In genomic region chrX:49842603-49843002, GRCh38 we compare ENCODE assay signal across 1 cellular context.
TF ChIP-seq lines count a peak whose summit lies in the region.

No MANE protein-coding gene starts in this region.

TF ChIP-seq in HepG2, 621 proteins besides CTCF, POLR2A, EP300 and RAD21 (continued from another document and continues in another):
- no peak for TF ChIP-seq ZNF318 (CRISPR knock-in tag; IDR thresholded peaks at IDR 0.05)
- TF ChIP-seq, protein P1, sequence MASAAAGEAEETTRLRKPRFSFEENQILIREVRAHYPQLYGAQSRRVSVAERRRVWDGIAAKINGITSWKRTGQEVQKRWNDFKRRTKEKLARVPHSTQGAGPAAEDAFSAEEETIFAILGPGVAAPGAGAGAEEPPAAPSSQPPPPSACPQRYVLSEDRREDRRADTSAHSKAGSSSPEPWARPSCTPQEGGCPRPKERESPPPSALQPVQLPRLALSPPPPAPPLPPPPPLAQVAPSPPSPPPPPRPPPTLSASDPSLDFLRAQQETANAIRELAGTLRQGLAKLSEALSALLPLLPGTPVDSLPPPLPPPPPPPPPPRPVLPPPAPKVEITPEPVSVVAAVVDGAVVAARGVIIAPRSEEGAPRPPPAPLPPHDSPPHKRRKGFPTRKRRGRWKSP (CRISPR knock-in tag; IDR thresholded peaks at IDR 0.05) = no peak
- no peak for TF ChIP-seq NAIF1 (CRISPR knock-in tag; IDR thresholded peaks at IDR 0.05; ENCODE audit: borderline replicate concordance)
- no peak for TF ChIP-seq RXRB (CRISPR knock-in tag; IDR thresholded peaks at IDR 0.05; ENCODE audit: borderline replicate concordance)
- TF ChIP-seq ZSCAN25 (CRISPR knock-in tag; IDR thresholded peaks at IDR 0.05) = no peak
- TF ChIP-seq ZNF235 (CRISPR knock-in tag; IDR thresholded peaks at IDR 0.05; ENCODE audit: borderline replicate concordance) = no peak
- TF ChIP-seq ZNF619 (CRISPR knock-in tag; IDR thresholded peaks at IDR 0.05) = no peak
- TF ChIP-seq ZNF556 (CRISPR knock-in tag; IDR thresholded peaks at IDR 0.05; ENCODE audit: borderline replicate concordance) = no peak
- TF ChIP-seq RELA (CRISPR knock-in tag; IDR thresholded peaks at IDR 0.05) = no peak
- TF ChIP-seq ZNF136 (CRISPR knock-in tag; IDR thresholded peaks at IDR 0.05; ENCODE audit: low read depth) = no peak
- TF ChIP-seq, protein P2, sequence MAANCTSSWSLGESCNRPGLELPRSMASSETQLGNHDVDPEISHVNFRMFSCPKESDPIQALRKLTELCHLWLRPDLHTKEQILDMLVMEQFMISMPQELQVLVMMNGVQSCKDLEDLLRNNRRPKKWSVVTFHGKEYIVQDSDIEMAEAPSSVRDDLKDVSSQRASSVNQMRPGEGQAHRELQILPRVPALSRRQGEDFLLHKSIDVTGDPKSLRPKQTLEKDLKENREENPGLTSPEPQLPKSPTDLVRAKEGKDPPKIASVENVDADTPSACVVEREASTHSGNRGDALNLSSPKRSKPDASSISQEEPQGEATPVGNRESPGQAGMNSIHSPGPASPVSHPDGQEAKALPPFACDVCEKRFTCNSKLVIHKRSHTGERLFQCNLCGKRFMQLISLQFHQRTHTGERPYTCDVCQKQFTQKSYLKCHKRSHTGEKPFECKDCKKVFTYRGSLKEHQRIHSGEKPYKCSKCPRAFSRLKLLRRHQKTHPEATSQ (CRISPR knock-in tag; IDR thresholded peaks at IDR 0.05; ENCODE audit: borderline replicate concordance) = no peak
- TF ChIP-seq ZNF292 (CRISPR knock-in tag; IDR thresholded peaks at IDR 0.05; ENCODE audit: borderline replicate concordance, low read depth) = no peak
- TF ChIP-seq ZNF850 (CRISPR knock-in tag; conservative IDR thresholded peaks at IDR 0.05) = no peak
- no peak for TF ChIP-seq ZSCAN31 (CRISPR knock-in tag; IDR thresholded peaks at IDR 0.05; ENCODE audit: low read depth)
- no peak for TF ChIP-seq ZBTB33 (CRISPR knock-in tag; IDR thresholded peaks at IDR 0.05)
- TF ChIP-seq AHR (CRISPR knock-in tag; IDR thresholded peaks at IDR 0.05) = no peak
- no peak for TF ChIP-seq ZNF878 (CRISPR knock-in tag; IDR thresholded peaks at IDR 0.05)
- TF ChIP-seq HOXA9 (CRISPR knock-in tag; IDR thresholded peaks at IDR 0.05; ENCODE audit: borderline replicate concordance) = no peak
- TF ChIP-seq, protein P3, sequence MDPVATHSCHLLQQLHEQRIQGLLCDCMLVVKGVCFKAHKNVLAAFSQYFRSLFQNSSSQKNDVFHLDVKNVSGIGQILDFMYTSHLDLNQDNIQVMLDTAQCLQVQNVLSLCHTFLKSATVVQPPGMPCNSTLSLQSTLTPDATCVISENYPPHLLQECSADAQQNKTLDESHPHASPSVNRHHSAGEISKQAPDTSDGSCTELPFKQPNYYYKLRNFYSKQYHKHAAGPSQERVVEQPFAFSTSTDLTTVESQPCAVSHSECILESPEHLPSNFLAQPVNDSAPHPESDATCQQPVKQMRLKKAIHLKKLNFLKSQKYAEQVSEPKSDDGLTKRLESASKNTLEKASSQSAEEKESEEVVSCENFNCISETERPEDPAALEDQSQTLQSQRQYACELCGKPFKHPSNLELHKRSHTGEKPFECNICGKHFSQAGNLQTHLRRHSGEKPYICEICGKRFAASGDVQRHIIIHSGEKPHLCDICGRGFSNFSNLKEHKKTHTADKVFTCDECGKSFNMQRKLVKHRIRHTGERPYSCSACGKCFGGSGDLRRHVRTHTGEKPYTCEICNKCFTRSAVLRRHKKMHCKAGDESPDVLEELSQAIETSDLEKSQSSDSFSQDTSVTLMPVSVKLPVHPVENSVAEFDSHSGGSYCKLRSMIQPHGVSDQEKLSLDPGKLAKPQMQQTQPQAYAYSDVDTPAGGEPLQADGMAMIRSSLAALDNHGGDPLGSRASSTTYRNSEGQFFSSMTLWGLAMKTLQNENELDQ (CRISPR knock-in tag; IDR thresholded peaks at IDR 0.05; ENCODE audit: borderline replicate concordance) = no peak
- TF ChIP-seq ZNF256 (CRISPR knock-in tag; conservative IDR thresholded peaks at IDR 0.05) = no peak
- no peak for TF ChIP-seq GLMP (CRISPR knock-in tag; IDR thresholded peaks at IDR 0.05; ENCODE audit: borderline replicate concordance)
- TF ChIP-seq SMARCE1 (IDR thresholded peaks at IDR 0.05; ENCODE audit: borderline replicate concordance) = no peak
- TF ChIP-seq TEAD3 (CRISPR knock-in tag; optimal IDR thresholded peaks at IDR 0.05; ENCODE audit: borderline replicate concordance) = no peak
- no peak for TF ChIP-seq DNMT3B (CRISPR knock-in tag; conservative IDR thresholded peaks at IDR 0.05)
- TF ChIP-seq MBD4 (IDR thresholded peaks at IDR 0.05; ENCODE audit: borderline replicate concordance, low read length) = no peak
- TF ChIP-seq TMF1 (CRISPR knock-in tag; IDR thresholded peaks at IDR 0.05; ENCODE audit: low read depth) = no peak
- TF ChIP-seq HCFC1 (IDR thresholded peaks at IDR 0.05; ENCODE audit: low read depth, low read length) = no peak
- no peak for TF ChIP-seq UBTF (CRISPR knock-in tag; IDR thresholded peaks at IDR 0.05)
- no peak for TF ChIP-seq MYNN (CRISPR knock-in tag; IDR thresholded peaks at IDR 0.05; ENCODE audit: low read depth)
- TF ChIP-seq ATAD3A (CRISPR knock-in tag; IDR thresholded peaks at IDR 0.05) = no peak
- TF ChIP-seq SP140L (CRISPR knock-in tag; IDR thresholded peaks at IDR 0.05; ENCODE audit: borderline replicate concordance) = no peak
- TF ChIP-seq FIP1L1 (IDR thresholded peaks at IDR 0.05; ENCODE audit: borderline replicate concordance, insufficient read depth, low read depth, low read length) = no peak
- peak; percentile 36; the same call in 1 of the 2 replicates for TF ChIP-seq SMC3 (IDR thresholded peaks at IDR 0.05; ENCODE audit: low read length)
- TF ChIP-seq ZNF496 (CRISPR knock-in tag; IDR thresholded peaks at IDR 0.05; ENCODE audit: insufficient replicate concordance) = no peak
- no peak for TF ChIP-seq ZNF20 (CRISPR knock-in tag; IDR thresholded peaks at IDR 0.05)
- TF ChIP-seq ARNT (IDR thresholded peaks at IDR 0.05) = no peak
- TF ChIP-seq, protein P4, sequence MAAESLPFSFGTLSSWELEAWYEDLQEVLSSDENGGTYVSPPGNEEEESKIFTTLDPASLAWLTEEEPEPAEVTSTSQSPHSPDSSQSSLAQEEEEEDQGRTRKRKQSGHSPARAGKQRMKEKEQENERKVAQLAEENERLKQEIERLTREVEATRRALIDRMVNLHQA (CRISPR knock-in tag; IDR thresholded peaks at IDR 0.05) = no peak
- TF ChIP-seq, protein P5, sequence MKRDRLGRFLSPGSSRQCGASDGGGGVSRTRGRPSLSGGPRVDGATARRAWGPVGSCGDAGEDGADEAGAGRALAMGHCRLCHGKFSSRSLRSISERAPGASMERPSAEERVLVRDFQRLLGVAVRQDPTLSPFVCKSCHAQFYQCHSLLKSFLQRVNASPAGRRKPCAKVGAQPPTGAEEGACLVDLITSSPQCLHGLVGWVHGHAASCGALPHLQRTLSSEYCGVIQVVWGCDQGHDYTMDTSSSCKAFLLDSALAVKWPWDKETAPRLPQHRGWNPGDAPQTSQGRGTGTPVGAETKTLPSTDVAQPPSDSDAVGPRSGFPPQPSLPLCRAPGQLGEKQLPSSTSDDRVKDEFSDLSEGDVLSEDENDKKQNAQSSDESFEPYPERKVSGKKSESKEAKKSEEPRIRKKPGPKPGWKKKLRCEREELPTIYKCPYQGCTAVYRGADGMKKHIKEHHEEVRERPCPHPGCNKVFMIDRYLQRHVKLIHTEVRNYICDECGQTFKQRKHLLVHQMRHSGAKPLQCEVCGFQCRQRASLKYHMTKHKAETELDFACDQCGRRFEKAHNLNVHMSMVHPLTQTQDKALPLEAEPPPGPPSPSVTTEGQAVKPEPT (CRISPR knock-in tag; IDR thresholded peaks at IDR 0.05; ENCODE audit: low read depth) = no peak
- TF ChIP-seq RBAK (CRISPR knock-in tag; IDR thresholded peaks at IDR 0.05) = no peak
- TF ChIP-seq KLF9 (CRISPR knock-in tag; IDR thresholded peaks at IDR 0.05; ENCODE audit: low read depth) = no peak
